Comparison of ENCODE assay signal across 29 cellular contexts in genomic region chr15:66777596-66778313, GRCh38.
A peak's percentile ranks its signal among the peaks of the same experiment; 100 is the strongest.
DNase-seq lines count a peak whose midpoint lies in the region; ATAC-seq, FAIRE-seq and TF ChIP-seq lines count a peak whose summit lies in the region.
"Had no signal": no experiment of that assay in that cellular context is flagged by ENCODE, and none has a peak within 500 bp of the region (broad histone marks: within the 10 kb centered on the region; RNA-seq: fewer than 3 reads in every experiment).

No MANE protein-coding gene starts in this region.

- ATAC-seq in HG03469 (IDR thresholded peaks at IDR 0.05; ENCODE audit: unreplicated experiment), result no peak
- ATAC-seq: gastroesophageal sphincter, left ventricle myocardium superior, natural killer cell had no signal

- H3K27ac Mint-ChIP-seq in astrocyte (ENCODE audit: unreplicated experiment) (peak overlapping the region; percentile 72), nephron (peak overlapping the region; percentile 78 to 99 (median 95)), type B pancreatic cell (peak overlapping the region; percentile 81)
- H3K27ac Mint-ChIP-seq: activated naive CD4-positive, alpha-beta T cell treated with anti-CD3 and anti-CD28 coated beads for 36 hours; activated T-helper 1 cell treated with anti-CD3 and anti-CD28 coated beads, Interleukin-12 subunit alpha, Interleukin-12 subunit beta, Interleukin-2, Interleukin-4 antibody, amounts not matched to agents 30 ng/mL and 10 ng/mL and 1 ng/mL, durations not matched to agents 14 hours and 24 hours and 36 hours; immature natural killer cell; natural killer cell had no signal

- no peaks in the 10 kb centered on the region for H3K27me3 ChIP-seq in astrocyte (ENCODE audit: insufficient read depth, low read length)
- H3K27me3 ChIP-seq: gastroesophageal sphincter, uterus had no signal

- POLR2A ChIA-PET in HEK293 (lab: Yijun Ruan, JAX), result interaction anchor here (0.9 kb wide), 1 partner anchor 70 kb away, joined by 3 read pairs; no protein-coding TSS in a partner anchor

- H3K36me3 ChIP-seq in HEK293 (ENCODE audit: control insufficient read depth in 2 of 2, insufficient read depth in 1 of 2, low read length in 2 of 2) (peaks cover 0 to 61% of the 10 kb centered on the region in 2 experiments; a peak in 2 of 3 replicates), astrocyte (ENCODE audit: insufficient read depth, low read length) (no peaks in the 10 kb centered on the region)
- H3K36me3 ChIP-seq: uterus had no signal

- CTCF ChIA-PET in HEK293 (lab: Yijun Ruan, JAX), result interaction anchor here (0.6 to 5.7 kb wide), 9 partner anchors 11 to 163 kb away, joined by 3 to 38 read pairs (median 5); partner anchors contain the start of gene SMAD6

- no peak overlapping the region for H3K4me3 ChIP-seq in HEK293 (ENCODE audit: low read depth, low read length)
- H3K4me3 ChIP-seq in astrocyte (ENCODE audit: insufficient read depth, low read depth, low read length), result no peak overlapping the region
- H3K4me3 ChIP-seq: gastroesophageal sphincter, PC-9, uterus had no signal

- no peaks in the 10 kb centered on the region for H3K9me3 Mint-ChIP-seq in astrocyte (ENCODE audit: unreplicated experiment)
- H3K9me3 Mint-ChIP-seq in nephron, result no peaks in the 10 kb centered on the region
- no peaks in the 10 kb centered on the region for H3K9me3 Mint-ChIP-seq in type B pancreatic cell
- H3K9me3 Mint-ChIP-seq: activated naive CD4-positive, alpha-beta T cell treated with anti-CD3 and anti-CD28 coated beads for 36 hours; activated T-helper 1 cell treated with anti-CD3 and anti-CD28 coated beads, Interleukin-12 subunit alpha, Interleukin-12 subunit beta, Interleukin-2, Interleukin-4 antibody, amounts not matched to agents 30 ng/mL and 10 ng/mL and 1 ng/mL, durations not matched to agents 14 hours and 24 hours and 36 hours; immature natural killer cell; natural killer cell had no signal

- no peak overlapping the region for H3K4me3 Mint-ChIP-seq in astrocyte (ENCODE audit: unreplicated experiment)
- H3K4me3 Mint-ChIP-seq in nephron, result no peak overlapping the region
- no peak overlapping the region for H3K4me3 Mint-ChIP-seq in type B pancreatic cell
- H3K4me3 Mint-ChIP-seq: activated naive CD4-positive, alpha-beta T cell treated with anti-CD3 and anti-CD28 coated beads for 36 hours; activated T-helper 1 cell treated with anti-CD3 and anti-CD28 coated beads, Interleukin-12 subunit alpha, Interleukin-12 subunit beta, Interleukin-2, Interleukin-4 antibody, amounts not matched to agents 30 ng/mL and 10 ng/mL and 1 ng/mL, durations not matched to agents 14 hours and 24 hours and 36 hours; immature natural killer cell; natural killer cell had no signal

- H3K4me1 ChIP-seq in HEK293 (ENCODE audit: control insufficient read depth, insufficient read depth, low read length) (peaks cover 13% of the 10 kb centered on the region), astrocyte (ENCODE audit: insufficient read depth, low read length) (peaks cover 57% of the 10 kb centered on the region)

- peaks cover 8% of the 10 kb centered on the region for H4K20me1 ChIP-seq in astrocyte (ENCODE audit: insufficient read depth, low read length)

- H3K27ac ChIP-seq in HEK293 (ENCODE audit: extremely low read depth, low read depth, low read length) (no peak overlapping the region), astrocyte (ENCODE audit: low read depth, low read length) (no peak overlapping the region)
- H3K27ac ChIP-seq: gastroesophageal sphincter, PC-9 had no signal

- peaks cover 20% of the 10 kb centered on the region for H3K4me1 Mint-ChIP-seq in astrocyte (ENCODE audit: low read depth, unreplicated experiment)
- H3K4me1 Mint-ChIP-seq in nephron, result peaks cover 79% of the 10 kb centered on the region
- H3K4me1 Mint-ChIP-seq in type B pancreatic cell (ENCODE audit: unreplicated experiment), result peaks cover 47% of the 10 kb centered on the region
- H3K4me1 Mint-ChIP-seq: immature natural killer cell, natural killer cell had no signal

- no peak for FAIRE-seq in astrocyte (lab: Jason Lieb, UNC)
- FAIRE-seq: bronchial epithelial cell, GM12891 had no signal

- no peak overlapping the region for H3K4me2 ChIP-seq in astrocyte (ENCODE audit: low read length)
- H3K4me2 ChIP-seq: PC-9 had no signal

- peak overlapping the region; percentile 10 for H3K9ac ChIP-seq in astrocyte (ENCODE audit: low read length)

- TF ChIP-seq CTCF in HEK293 (tag by site-specific recombination; IDR thresholded peaks at IDR 0.05), result no peak
- TF ChIP-seq CTCF in astrocyte (IDR thresholded peaks at IDR 0.05; ENCODE audit: insufficient read depth, low read depth, low read length), result no peak
- no peak for TF ChIP-seq CTCF in nephron (IDR thresholded peaks at IDR 0.05; ENCODE audit: unreplicated experiment in 3 of 3)
- no peak for TF ChIP-seq CTCF in type B pancreatic cell (conservative IDR thresholded peaks at IDR 0.05)

- peaks cover 9% of the 10 kb centered on the region for H3K79me2 ChIP-seq in astrocyte (ENCODE audit: insufficient read depth, low read length)

- H3K9me3 ChIP-seq in HEK293 (ENCODE audit: control insufficient read depth, insufficient read depth, low read depth, low read length) (no peaks in the 10 kb centered on the region), astrocyte (ENCODE audit: insufficient read depth, low read depth, low read length) (no peaks in the 10 kb centered on the region)
- H3K9me3 ChIP-seq: gastroesophageal sphincter, uterus had no signal

- peaks cover 9% of the 10 kb centered on the region for H3K27me3 Mint-ChIP-seq in astrocyte (ENCODE audit: low read depth, unreplicated experiment)
- H3K27me3 Mint-ChIP-seq in nephron (ENCODE audit: low read depth), result no peaks in the 10 kb centered on the region
- H3K27me3 Mint-ChIP-seq in type B pancreatic cell, result no peaks in the 10 kb centered on the region

- H3K36me3 Mint-ChIP-seq in astrocyte (ENCODE audit: low read depth, unreplicated experiment), result no peaks in the 10 kb centered on the region
- H3K36me3 Mint-ChIP-seq in nephron (ENCODE audit: low read depth), result peaks cover 5% of the 10 kb centered on the region
- peaks cover 4% of the 10 kb centered on the region for H3K36me3 Mint-ChIP-seq in type B pancreatic cell
- H3K36me3 Mint-ChIP-seq: immature natural killer cell, natural killer cell had no signal

- DNase-seq in astrocyte (ENCODE audit: low read depth) (no peak), type B pancreatic cell (ENCODE audit: extremely low spot score, unreplicated experiment) (no peak)
- no peak for DNase-seq in stimulated activated naive CD4-positive, alpha-beta T cell (lab: John Stamatoyannopoulos, UW)
- no peak for DNase-seq in activated CD4-positive, alpha-beta T cell treated with anti-CD3 and anti-CD28 coated beads, Interleukin-2, amount 50 U/mL, for 4 hours
- DNase-seq: activated CD4-positive, alpha-beta T cell treated with anti-CD3 and anti-CD28 coated beads, Interleukin-2, amount 50 U/mL, for 1 hour; activated naive CD4-positive, alpha-beta T cell treated with anti-CD3 and anti-CD28 coated beads for 36 hours; amygdala; C1 segment of cervical spinal cord; GOT3; hypothalamus; immature natural killer cell; left ventricle myocardium superior; natural killer cell; NCI-H1092; NCI-H187; NCI-H524; PC-9; SHP77 treated with DMSO at 0.1 percent for 48 hours; stimulated activated CD4-positive, alpha-beta T cell treated with anti-CD3 and anti-CD28 coated beads, Interleukin-2, amount 100 ng/mL, for 48 hours; SW 1271; T1000; uterus had no signal

- H2AFZ ChIP-seq in astrocyte (ENCODE audit: low read depth, low read length), result no peak overlapping the region
- H2AFZ ChIP-seq: PC-9 had no signal

TF ChIP-seq in HEK293, 187 proteins besides CTCF, POLR2A, EP300 and RAD21:
- TF ChIP-seq ZNF776 (tag by site-specific recombination; IDR thresholded peaks at IDR 0.05; ENCODE audit: borderline replicate concordance), result no peak
- peak; percentile 84 for TF ChIP-seq OSR2 (tag by site-specific recombination; IDR thresholded peaks at IDR 0.05)
